1 cellular context compared by ENCODE assay signal in genomic region chr11:68311155-68312116, GRCh38.
TF ChIP-seq lines count a peak whose summit lies in the region.

No MANE protein-coding gene starts in this region.

TF ChIP-seq in HepG2, 621 proteins besides CTCF, POLR2A, EP300 and RAD21 (continued from another document):
- TF ChIP-seq RNF219 (CRISPR knock-in tag; IDR thresholded peaks at IDR 0.05) (no peak), ZNF180 (CRISPR knock-in tag; IDR thresholded peaks at IDR 0.05; ENCODE audit: borderline replicate concordance, low read depth) (no peak), ZNF563 (CRISPR knock-in tag; IDR thresholded peaks at IDR 0.05) (no peak), RFXANK (CRISPR knock-in tag; IDR thresholded peaks at IDR 0.05) (no peak), ZNF17 (CRISPR knock-in tag; IDR thresholded peaks at IDR 0.05) (no peak), ZHX1 (CRISPR knock-in tag; IDR thresholded peaks at IDR 0.05; ENCODE audit: low read depth) (no peak), ZNF841 (CRISPR knock-in tag; IDR thresholded peaks at IDR 0.05; ENCODE audit: borderline replicate concordance) (no peak), FLYWCH1 (CRISPR knock-in tag; IDR thresholded peaks at IDR 0.05) (no peak), ZFP91 (CRISPR knock-in tag; IDR thresholded peaks at IDR 0.05; ENCODE audit: borderline replicate concordance) (peak; percentile 33; the same call in 1 of the 2 replicates), GMEB1 (CRISPR knock-in tag; IDR thresholded peaks at IDR 0.05; ENCODE audit: borderline replicate concordance) (0 out of 2 replicates have a peak, but pooled peaks have one; percentile 11), ZNF687 (CRISPR knock-in tag; IDR thresholded peaks at IDR 0.05) (peak; percentile 48), PAX8 (CRISPR knock-in tag; IDR thresholded peaks at IDR 0.05; ENCODE audit: borderline replicate concordance) (no peak), PHF8 (CRISPR knock-in tag; IDR thresholded peaks at IDR 0.05) (no peak), SALL2 (CRISPR knock-in tag; IDR thresholded peaks at IDR 0.05) (no peak), TFE3 (CRISPR knock-in tag; IDR thresholded peaks at IDR 0.05) (no peak), JUN (CRISPR knock-in tag; IDR thresholded peaks at IDR 0.05) (no peak), MAF1 (CRISPR knock-in tag; IDR thresholded peaks at IDR 0.05; ENCODE audit: borderline replicate concordance) (no peak), ZBTB38 (CRISPR knock-in tag; IDR thresholded peaks at IDR 0.05) (peak; percentile 72; the same call in 1 of the 2 replicates), STAT5B (CRISPR knock-in tag; IDR thresholded peaks at IDR 0.05) (no peak), TCF12 (IDR thresholded peaks at IDR 0.05) (no peak), TCF12 (CRISPR knock-in tag; IDR thresholded peaks at IDR 0.05) (no peak), ZNF292 (CRISPR knock-in tag; IDR thresholded peaks at IDR 0.05; ENCODE audit: borderline replicate concordance, low read depth) (0 out of 2 replicates have a peak, but pooled peaks have one; percentile 26), ZIK1 (CRISPR knock-in tag; IDR thresholded peaks at IDR 0.05; ENCODE audit: borderline replicate concordance, low read depth) (no peak), RXRA (CRISPR knock-in tag; IDR thresholded peaks at IDR 0.05) (no peak), PCBP1 (IDR thresholded peaks at IDR 0.05; ENCODE audit: borderline replicate concordance, low read depth, low read length) (no peak)
